8 cellular contexts compared by ENCODE assay signal in the genomic region with DNA sequence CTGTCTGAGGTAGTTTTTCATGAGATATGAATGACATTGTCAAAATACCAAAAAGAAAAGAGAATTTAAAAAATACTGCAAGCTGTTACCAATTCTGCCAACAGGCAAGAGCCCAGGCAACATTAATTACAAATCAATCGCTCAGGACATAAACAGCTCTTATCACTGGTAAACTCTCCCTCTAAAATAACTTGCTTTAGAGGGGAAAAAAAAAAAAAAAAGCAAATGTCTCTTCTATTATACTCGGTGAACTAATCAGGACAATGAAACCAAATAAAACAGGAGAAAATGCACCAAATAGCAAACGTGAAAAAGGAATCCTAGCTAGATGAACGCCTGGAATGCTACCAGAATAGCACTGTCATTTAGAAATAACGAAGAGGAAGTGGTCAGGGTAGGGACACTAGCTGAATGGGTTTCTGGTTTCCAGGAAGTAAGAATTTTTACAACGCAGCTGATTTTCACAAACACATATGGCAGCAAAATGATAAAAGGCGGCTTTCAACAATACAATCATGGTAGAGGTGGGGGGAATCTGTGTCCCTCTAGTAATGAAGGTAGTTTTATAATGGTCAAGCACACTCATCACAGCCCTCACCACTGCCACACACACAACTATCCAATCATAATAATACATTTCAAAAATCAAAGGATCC.
A peak's percentile ranks its signal among the peaks of the same experiment; 100 is the strongest.
DNase-seq lines count a peak whose midpoint lies in the region; ATAC-seq and TF ChIP-seq lines count a peak whose summit lies in the region.

No MANE protein-coding gene starts in this region.

- H3K4me3 ChIP-seq in Caco-2 (ENCODE audit: low read depth, low read length) (no peak overlapping the region), GM23338 (no peak overlapping the region), SJCRH30 (peak overlapping the region; percentile 19)

- H3K27ac Mint-ChIP-seq in Caco-2 (ENCODE audit: unreplicated experiment) (peak overlapping the region; percentile 31), GM23338 (peak overlapping the region; percentile 64)

- H3K27ac ChIP-seq in GM23338 (ENCODE audit: low read depth), result no peak overlapping the region; the same call in 1 of the 2 replicates
- peak overlapping the region; percentile 12; the same call in 1 of the 2 replicates for H3K27ac ChIP-seq in SJCRH30
- no peak overlapping the region for H3K27ac ChIP-seq in substantia nigra (ENCODE audit: low read depth, low read length, poor library complexity, severe bottlenecking)

- H3K9me2 ChIP-seq in GM23338 (ENCODE audit: insufficient read depth), result no peaks in the 10 kb centered on the region

- H3K79me2 ChIP-seq in GM23338 (replicated peaks; ENCODE audit: insufficient read depth), result peaks cover 36% of the 10 kb centered on the region

- no peaks in the 10 kb centered on the region for H3K27me3 Mint-ChIP-seq in Caco-2 (ENCODE audit: insufficient read depth, unreplicated experiment)
- no peaks in the 10 kb centered on the region for H3K27me3 Mint-ChIP-seq in GM23338 (ENCODE audit: insufficient read depth, low read depth, poor library complexity)

- H3K9me3 Mint-ChIP-seq in Caco-2 (ENCODE audit: unreplicated experiment) (peaks cover 4% of the 10 kb centered on the region), GM23338 (0 out of 3 replicates have a peak, but pooled peaks cover 4% of the 10 kb centered on the region)

- no peak for DNase-seq in Caco-2
- DNase-seq in GM23338 (ENCODE audit: low spot score), result peak; percentile 43
- DNase-seq in SJCRH30, result peak in 1 of 2 experiments; percentile 46
- peak; percentile 8 for DNase-seq in hepatic stellate cell (ENCODE audit: low spot score)
- DNase-seq in NCI-H510A treated with DMSO at 0.1 percent for 48 hours (lab: John Stamatoyannopoulos, UW), result no peak
- DNase-seq in substantia nigra (lab: John Stamatoyannopoulos, UW), result no peak

- H3K4me1 ChIP-seq in Caco-2, result no peaks in the 10 kb centered on the region
- H3K4me1 ChIP-seq in GM23338 (ENCODE audit: insufficient read depth), result peaks cover 38% of the 10 kb centered on the region
- H3K4me1 ChIP-seq in SJCRH30, result peaks cover 13% of the 10 kb centered on the region

- peaks cover 9% of the 10 kb centered on the region for H3K4me1 Mint-ChIP-seq in Caco-2 (ENCODE audit: low read depth, unreplicated experiment)
- peaks cover 55% of the 10 kb centered on the region for H3K4me1 Mint-ChIP-seq in GM23338

- no peaks in the 10 kb centered on the region for H4K20me1 ChIP-seq in GM23338 (replicated peaks; ENCODE audit: insufficient read depth)

- ATAC-seq in GM23338 (peak; percentile 64), HG03097 (IDR thresholded peaks at IDR 0.05; ENCODE audit: low FRiP score, unreplicated experiment) (no peak), HG02763 (IDR thresholded peaks at IDR 0.05; ENCODE audit: unreplicated experiment) (no peak)

- peak overlapping the region; percentile 42 for H3K4me2 ChIP-seq in GM23338

- H3K4me3 Mint-ChIP-seq in Caco-2 (ENCODE audit: unreplicated experiment) (no peak overlapping the region), GM23338 (0 out of 3 replicates have a peak overlapping the region, but pooled peaks have one; percentile 3)

- H3K36me3 ChIP-seq in Caco-2 (ENCODE audit: control insufficient read depth, insufficient read depth, low read length) (no peaks in the 10 kb centered on the region), GM23338 (ENCODE audit: insufficient read depth) (no peaks in the 10 kb centered on the region), SJCRH30 (no peaks in the 10 kb centered on the region)

- no peak overlapping the region for H2AFZ ChIP-seq in GM23338

- POLR2A ChIA-PET in Caco-2 (lab: Charles Lee), result interaction anchor here (0.6 kb wide), 1 partner anchor 14 kb away, joined by 5 read pairs; no protein-coding TSS in a partner anchor

- H3K27me3 ChIP-seq in Caco-2 (replicated peaks; ENCODE audit: control insufficient read depth, insufficient read depth, low read length), result no peaks in the 10 kb centered on the region
- H3K27me3 ChIP-seq in GM23338 (ENCODE audit: insufficient read depth), result no peaks in the 10 kb centered on the region
- H3K27me3 ChIP-seq in SJCRH30, result no peaks in the 10 kb centered on the region

- TF ChIP-seq CTCF in Caco-2 (IDR thresholded peaks at IDR 0.05; ENCODE audit: insufficient read depth in 1 of 2, low read depth in 1 of 2, low read length in 1 of 2, severe bottlenecking in 1 of 2, unreplicated experiment in 1 of 2), result no peak
- no peak for TF ChIP-seq CTCF in GM23338 (conservative IDR thresholded peaks at IDR 0.05; ENCODE audit: low read depth in 2 of 2)

- BruUV-seq in Caco-2 (replicated peaks; lab: Mats Ljungman, UMichigan), result no TSS peak

- CTCF ChIA-PET in Caco-2 (lab: Charles Lee), result no interaction called here

- H3K9me3 ChIP-seq in Caco-2 (no peaks in the 10 kb centered on the region; the same call in 1 of the 2 replicates), SJCRH30 (replicated peaks) (peaks cover under 1% of the 10 kb centered on the region; the same call in 1 of the 2 replicates)

- no peaks in the 10 kb centered on the region for H3K36me3 Mint-ChIP-seq in Caco-2 (ENCODE audit: insufficient read depth, unreplicated experiment)
- peaks cover 8% of the 10 kb centered on the region; the same call in 2 of the 3 replicates for H3K36me3 Mint-ChIP-seq in GM23338 (ENCODE audit: low read depth)

- no peaks in the 10 kb centered on the region for H3F3A ChIP-seq in GM23338 (replicated peaks; ENCODE audit: low read depth)

- intact Hi-C loops in Caco-2 (cut with micrococcal nuclease; ENCODE audit: unreplicated experiment), result no loop called here

TF ChIP-seq in GM23338, 12 proteins besides CTCF, POLR2A, EP300 and RAD21 (continues in another document):
- TF ChIP-seq CREB1 (CRISPR knock-in tag; IDR thresholded peaks at IDR 0.05; ENCODE audit: low read depth), result no peak
- TF ChIP-seq STAT1 (IDR thresholded peaks at IDR 0.05; ENCODE audit: unreplicated experiment), result no peak
- TF ChIP-seq POLR2AphosphoS5 (IDR thresholded peaks at IDR 0.05; ENCODE audit: low read depth), result no peak
- no peak for TF ChIP-seq EZH2phosphoT487 (IDR thresholded peaks at IDR 0.05; ENCODE audit: unreplicated experiment)
- TF ChIP-seq, protein P1, sequence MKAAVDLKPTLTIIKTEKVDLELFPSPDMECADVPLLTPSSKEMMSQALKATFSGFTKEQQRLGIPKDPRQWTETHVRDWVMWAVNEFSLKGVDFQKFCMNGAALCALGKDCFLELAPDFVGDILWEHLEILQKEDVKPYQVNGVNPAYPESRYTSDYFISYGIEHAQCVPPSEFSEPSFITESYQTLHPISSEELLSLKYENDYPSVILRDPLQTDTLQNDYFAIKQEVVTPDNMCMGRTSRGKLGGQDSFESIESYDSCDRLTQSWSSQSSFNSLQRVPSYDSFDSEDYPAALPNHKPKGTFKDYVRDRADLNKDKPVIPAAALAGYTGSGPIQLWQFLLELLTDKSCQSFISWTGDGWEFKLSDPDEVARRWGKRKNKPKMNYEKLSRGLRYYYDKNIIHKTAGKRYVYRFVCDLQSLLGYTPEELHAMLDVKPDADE (IDR thresholded peaks at IDR 0.05), result no peak
- no peak for TF ChIP-seq ZNF114 (CRISPR knock-in tag; IDR thresholded peaks at IDR 0.05)
- TF ChIP-seq EZH2 (IDR thresholded peaks at IDR 0.05; ENCODE audit: low read depth, unreplicated experiment), result no peak
- no peak for TF ChIP-seq ZNF331 (CRISPR knock-in tag; IDR thresholded peaks at IDR 0.05; ENCODE audit: low read depth)
- TF ChIP-seq, protein P2, sequence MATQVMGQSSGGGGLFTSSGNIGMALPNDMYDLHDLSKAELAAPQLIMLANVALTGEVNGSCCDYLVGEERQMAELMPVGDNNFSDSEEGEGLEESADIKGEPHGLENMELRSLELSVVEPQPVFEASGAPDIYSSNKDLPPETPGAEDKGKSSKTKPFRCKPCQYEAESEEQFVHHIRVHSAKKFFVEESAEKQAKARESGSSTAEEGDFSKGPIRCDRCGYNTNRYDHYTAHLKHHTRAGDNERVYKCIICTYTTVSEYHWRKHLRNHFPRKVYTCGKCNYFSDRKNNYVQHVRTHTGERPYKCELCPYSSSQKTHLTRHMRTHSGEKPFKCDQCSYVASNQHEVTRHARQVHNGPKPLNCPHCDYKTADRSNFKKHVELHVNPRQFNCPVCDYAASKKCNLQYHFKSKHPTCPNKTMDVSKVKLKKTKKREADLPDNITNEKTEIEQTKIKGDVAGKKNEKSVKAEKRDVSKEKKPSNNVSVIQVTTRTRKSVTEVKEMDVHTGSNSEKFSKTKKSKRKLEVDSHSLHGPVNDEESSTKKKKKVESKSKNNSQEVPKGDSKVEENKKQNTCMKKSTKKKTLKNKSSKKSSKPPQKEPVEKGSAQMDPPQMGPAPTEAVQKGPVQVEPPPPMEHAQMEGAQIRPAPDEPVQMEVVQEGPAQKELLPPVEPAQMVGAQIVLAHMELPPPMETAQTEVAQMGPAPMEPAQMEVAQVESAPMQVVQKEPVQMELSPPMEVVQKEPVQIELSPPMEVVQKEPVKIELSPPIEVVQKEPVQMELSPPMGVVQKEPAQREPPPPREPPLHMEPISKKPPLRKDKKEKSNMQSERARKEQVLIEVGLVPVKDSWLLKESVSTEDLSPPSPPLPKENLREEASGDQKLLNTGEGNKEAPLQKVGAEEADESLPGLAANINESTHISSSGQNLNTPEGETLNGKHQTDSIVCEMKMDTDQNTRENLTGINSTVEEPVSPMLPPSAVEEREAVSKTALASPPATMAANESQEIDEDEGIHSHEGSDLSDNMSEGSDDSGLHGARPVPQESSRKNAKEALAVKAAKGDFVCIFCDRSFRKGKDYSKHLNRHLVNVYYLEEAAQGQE (IDR thresholded peaks at IDR 0.05; ENCODE audit: unreplicated experiment), result no peak

Comparison
In these comparisons a context has a peak if more than half of its experiments do, and no peak if none do; other contexts are left out.
1. DNase-seq: peak in GM23338 (single experiment) and hepatic stellate cell (single experiment); none in Caco-2 (0 of 2), NCI-H510A treated with DMSO at 0.1 percent for 48 hours (single experiment) and substantia nigra (0 of 49).